14 cellular contexts compared by ENCODE assay signal in the genomic region with DNA sequence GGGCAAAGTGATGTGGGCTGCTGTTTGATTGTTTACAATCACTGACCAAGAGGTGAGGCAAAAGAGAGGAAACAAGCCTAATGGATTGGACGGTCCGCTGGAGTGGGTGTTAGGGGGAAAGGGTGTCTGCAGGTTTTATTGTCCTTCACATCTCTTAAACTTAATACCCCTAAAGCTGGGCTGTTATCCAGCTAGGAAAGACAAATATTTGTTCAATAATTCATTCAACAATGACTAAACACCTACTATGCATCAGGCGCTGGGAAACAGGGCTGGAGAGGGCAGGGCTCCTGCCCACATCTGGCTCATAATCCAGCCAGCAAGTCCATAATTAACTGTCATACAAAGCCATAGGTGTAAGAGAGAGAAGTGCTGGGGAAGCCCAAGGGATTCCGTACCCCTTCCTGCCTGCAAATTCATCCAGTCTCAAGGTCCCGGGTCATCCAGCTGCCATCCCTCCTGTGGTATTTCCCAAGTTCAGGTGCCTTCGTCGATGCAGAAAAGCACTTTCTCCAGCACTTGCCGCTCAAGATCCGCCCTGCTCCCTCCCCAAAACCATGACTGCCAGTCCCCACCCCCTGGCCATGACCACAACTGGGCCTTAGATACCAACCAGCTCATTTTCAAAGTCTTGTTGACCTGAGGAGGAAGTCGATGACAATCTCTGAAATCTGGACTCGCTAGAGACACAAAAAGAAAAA. TPM values are rescaled to one million over a fixed set of nuclear protein-coding genes. Genes with fewer than 3 reads are reported as not detected.
DNase-seq lines count a peak whose midpoint lies in the region; ATAC-seq and TF ChIP-seq lines count a peak whose summit lies in the region.
"Had no signal": no experiment of that assay in that cellular context is flagged by ENCODE, and none has a peak within 500 bp of the region (broad histone marks: within the 10 kb centered on the region; RNA-seq: fewer than 3 reads in every experiment).

No MANE protein-coding gene starts in this region.

- H3K27ac ChIP-seq in RWPE2 (ENCODE audit: poor library complexity, severe bottlenecking) = no peak overlapping the region
- H3K27ac ChIP-seq: HL-60, psoas muscle, tibial artery had no signal

- H3K4me3 ChIP-seq in LNCaP clone FGC (ENCODE audit: low read depth, low read length) (no peak overlapping the region), RWPE2 (ENCODE audit: severe bottlenecking) (no peak overlapping the region)
- H3K4me3 ChIP-seq: GM12878, psoas muscle, tibial artery had no signal

- H3K36me3 Mint-ChIP-seq in immature natural killer cell = peaks cover 18 to 57% (median 26%) of the 10 kb centered on the region in 3 donors

- peak overlapping the region; percentile 11 to 67 (median 37) for H3K4me3 Mint-ChIP-seq in immature natural killer cell

- peak; percentile 40; the same call in 2 of the 3 replicates for ATAC-seq in RWPE2 (ENCODE audit: low read depth)
- ATAC-seq in HG03460 (IDR thresholded peaks at IDR 0.05; ENCODE audit: unreplicated experiment) = no peak
- no peak for ATAC-seq in HG03432 (IDR thresholded peaks at IDR 0.05; ENCODE audit: unreplicated experiment)
- ATAC-seq: activated CD4-positive, CD25-positive, alpha-beta regulatory T cell treated with anti-CD3 and anti-CD28 coated beads, Interleukin-2, amount 50 U/mL, for 24 hours; GM12878; psoas muscle had no signal

- H3K27me3 ChIP-seq in RWPE2 (ENCODE audit: insufficient read depth, poor library complexity, severe bottlenecking) = no peaks in the 10 kb centered on the region
- H3K27me3 ChIP-seq: tibial artery had no signal

- peaks cover 2% of the 10 kb centered on the region for H3K4me1 ChIP-seq in RWPE2 (ENCODE audit: insufficient read depth, poor library complexity, severe bottlenecking)
- H3K4me1 ChIP-seq: tibial artery had no signal

- DNase-seq in COLO668 (lab: John Stamatoyannopoulos, UW; ENCODE audit: unreplicated experiment) = peak; percentile 85
- peak; percentile 66 for DNase-seq in LNCaP clone FGC (ENCODE audit: low read depth)
- DNase-seq in RWPE2 (ENCODE audit: low spot score) = no peak
- DNase-seq in immature natural killer cell = peak; percentile 52 to 67 (median 61)
- DNase-seq in islet precursor cell = no peak
- no peak for DNase-seq in AML-193 (lab: John Stamatoyannopoulos, UW)
- DNase-seq: activated effector memory CD4-positive, alpha-beta T cell treated with Interleukin-2 at 50 U/mL for 16 hours; psoas muscle; tibial artery had no signal

- 0 out of 2 replicates have a peak, but pooled peaks cover 3% of the 10 kb centered on the region for H3K36me3 ChIP-seq in RWPE2 (ENCODE audit: low read depth)

- H3K27me3 Mint-ChIP-seq in immature natural killer cell (ENCODE audit: low read depth in 3 of 3) = peaks cover 0 to 3% (median 2%) of the 10 kb centered on the region in 3 donors

- no peaks in the 10 kb centered on the region for H3K9me3 Mint-ChIP-seq in immature natural killer cell

- peaks cover 40 to 54% of the 10 kb centered on the region in 2 donors for H3K4me1 Mint-ChIP-seq in immature natural killer cell

- TF ChIP-seq CTCF in LNCaP clone FGC (IDR thresholded peaks at IDR 0.05; ENCODE audit: control insufficient read depth, extremely low read depth, insufficient read depth) (no peak), RWPE2 (IDR thresholded peaks at IDR 0.05; ENCODE audit: poor library complexity, severe bottlenecking) (no peak)

- H3K9me3 ChIP-seq in RWPE2 (ENCODE audit: severe bottlenecking) = no peaks in the 10 kb centered on the region
- H3K9me3 ChIP-seq: psoas muscle, tibial artery had no signal

- H3K27ac Mint-ChIP-seq in immature natural killer cell = peak overlapping the region; percentile 61 to 89 (median 76)

RNA-seq across cellular contexts. Expression of a gene that starts 10.7 kb away (rescaled TPM):
- 10 to 100 TPM; 10.1 to 27.4 (median 11.1) TPM for polyA plus RNA-seq in immature natural killer cell

RNA-seq across cellular contexts. Expression of a gene that starts 17.4 kb away (rescaled TPM):
- not detected for polyA plus RNA-seq in immature natural killer cell

RNA-seq across cellular contexts. Expression of a gene that starts 52.5 kb away (rescaled TPM):
- polyA plus RNA-seq in immature natural killer cell = 100 to 1,000 TPM in 1 of 3 donors, 10 to 100 TPM in 2; 62.0 to 106 (median 72.0) TPM

Comparison
In these comparisons a context has a peak if more than half of its experiments do, and no peak if none do; other contexts are left out.
1. DNase-seq: peak in COLO668 (single experiment), LNCaP clone FGC (single experiment) and immature natural killer cell (3 of 3); none in RWPE2 (single experiment), islet precursor cell (single experiment) and AML-193 (0 of 2).